ENCODE assay signal across 16 cellular contexts in genomic region chr10:96541921-96542320, GRCh38. TPM values are rescaled to one million over a fixed set of nuclear protein-coding genes. Genes with fewer than 3 reads are reported as not detected.
DNase-seq lines count a peak whose midpoint lies in the region; ATAC-seq and TF ChIP-seq lines count a peak whose summit lies in the region.
"Had no signal": no experiment of that assay in that cellular context is flagged by ENCODE, and none has a peak within 500 bp of the region (broad histone marks: within the 10 kb centered on the region; RNA-seq: fewer than 3 reads in every experiment).

No MANE protein-coding gene starts in this region.

- ATAC-seq in activated CD8-positive, alpha-beta T cell treated with anti-CD3 and anti-CD28 coated beads, Interleukin-2, amount 10 ng/mL, durations not matched to agents 7 days and 5 days = no peak
- no peak for ATAC-seq in activated CD8-positive, alpha-beta T cell treated with anti-CD3 and anti-CD28 coated beads for 36 hours
- no peak for ATAC-seq in stimulated activated memory B cell treated with anti-CD40 and anti-IgM and Interleukin-4, amounts not matched to agents 10 μg/mL and 1 μg/mL and 100 μg/mL, for 72 hours
- no peak for ATAC-seq in GM18873 (IDR thresholded peaks at IDR 0.05; ENCODE audit: low FRiP score, unreplicated experiment)
- ATAC-seq in GM18870 (IDR thresholded peaks at IDR 0.05; ENCODE audit: unreplicated experiment) = no peak
- ATAC-seq in GM21825 (IDR thresholded peaks at IDR 0.05; ENCODE audit: unreplicated experiment) = no peak
- ATAC-seq: K562, Panc1, Right ventricle myocardium inferior had no signal

- H3K4me3 Mint-ChIP-seq in activated CD8-positive, alpha-beta T cell treated with anti-CD3 and anti-CD28 coated beads, Interleukin-2, amount 10 ng/mL, durations not matched to agents 7 days and 5 days = no peak overlapping the region
- H3K4me3 Mint-ChIP-seq in activated CD8-positive, alpha-beta T cell treated with anti-CD3 and anti-CD28 coated beads for 36 hours = no peak overlapping the region
- no peak overlapping the region for H3K4me3 Mint-ChIP-seq in stimulated activated memory B cell treated with anti-CD40 and anti-IgM and Interleukin-4, amounts not matched to agents 10 μg/mL and 1 μg/mL and 100 μg/mL, for 72 hours

- H3K27ac Mint-ChIP-seq in activated CD8-positive, alpha-beta T cell treated with anti-CD3 and anti-CD28 coated beads, Interleukin-2, amount 10 ng/mL, durations not matched to agents 7 days and 5 days = peak overlapping the region; percentile 50
- H3K27ac Mint-ChIP-seq in activated CD8-positive, alpha-beta T cell treated with anti-CD3 and anti-CD28 coated beads for 36 hours = no peak overlapping the region
- peak overlapping the region; percentile 21 for H3K27ac Mint-ChIP-seq in stimulated activated memory B cell treated with anti-CD40 and anti-IgM and Interleukin-4, amounts not matched to agents 10 μg/mL and 1 μg/mL and 100 μg/mL, for 72 hours

- no peak for DNase-seq in activated CD8-positive, alpha-beta T cell treated with anti-CD3 and anti-CD28 coated beads, Interleukin-2, amount 10 ng/mL, durations not matched to agents 7 days and 5 days
- no peak for DNase-seq in activated CD8-positive, alpha-beta T cell treated with anti-CD3 and anti-CD28 coated beads for 36 hours
- peak; percentile 55 for DNase-seq in fibroblast of villous mesenchyme (ENCODE audit: low read depth)
- DNase-seq: C1 segment of cervical spinal cord, GM23248, NCI-H1048 had no signal

- POLR2A ChIA-PET in activated CD8-positive, alpha-beta T cell treated with anti-CD3 and anti-CD28 coated beads, Interleukin-2, amount 10 ng/mL, durations not matched to agents 7 days and 5 days (lab: Charles Lee) = no interaction called here
- POLR2A ChIA-PET in activated CD8-positive, alpha-beta T cell treated with anti-CD3 and anti-CD28 coated beads for 36 hours (lab: Charles Lee) = no interaction called here

- CTCF ChIA-PET in activated CD8-positive, alpha-beta T cell treated with anti-CD3 and anti-CD28 coated beads, Interleukin-2, amount 10 ng/mL, durations not matched to agents 7 days and 5 days (lab: Charles Lee) = interaction anchor here (1.8 kb wide), 1 partner anchor 43 kb away, joined by 5 read pairs; no protein-coding TSS in a partner anchor
- CTCF ChIA-PET in activated CD8-positive, alpha-beta T cell treated with anti-CD3 and anti-CD28 coated beads for 36 hours (lab: Charles Lee) = no interaction called here

- H3K27me3 Mint-ChIP-seq in activated CD8-positive, alpha-beta T cell treated with anti-CD3 and anti-CD28 coated beads, Interleukin-2, amount 10 ng/mL, durations not matched to agents 7 days and 5 days (ENCODE audit: low read depth) = no peaks in the 10 kb centered on the region
- no peaks in the 10 kb centered on the region for H3K27me3 Mint-ChIP-seq in activated CD8-positive, alpha-beta T cell treated with anti-CD3 and anti-CD28 coated beads for 36 hours
- no peaks in the 10 kb centered on the region for H3K27me3 Mint-ChIP-seq in stimulated activated memory B cell treated with anti-CD40 and anti-IgM and Interleukin-4, amounts not matched to agents 10 μg/mL and 1 μg/mL and 100 μg/mL, for 72 hours

- peak overlapping the region; percentile 83 for H3K27ac ChIP-seq in VCaP
- H3K27ac ChIP-seq: 22Rv1, GM23248, HL-60 had no signal

- intact Hi-C loops in activated CD8-positive, alpha-beta T cell treated with anti-CD3 and anti-CD28 coated beads for 36 hours (cut with micrococcal nuclease) = no loop called here

- H3K4me1 Mint-ChIP-seq in activated CD8-positive, alpha-beta T cell treated with anti-CD3 and anti-CD28 coated beads, Interleukin-2, amount 10 ng/mL, durations not matched to agents 7 days and 5 days (ENCODE audit: low read depth) = peaks cover 4% of the 10 kb centered on the region
- no peaks in the 10 kb centered on the region for H3K4me1 Mint-ChIP-seq in activated CD8-positive, alpha-beta T cell treated with anti-CD3 and anti-CD28 coated beads for 36 hours (ENCODE audit: low read depth)
- peaks cover 9% of the 10 kb centered on the region for H3K4me1 Mint-ChIP-seq in stimulated activated memory B cell treated with anti-CD40 and anti-IgM and Interleukin-4, amounts not matched to agents 10 μg/mL and 1 μg/mL and 100 μg/mL, for 72 hours

- no peak overlapping the region for H3K4me3 ChIP-seq in fibroblast of villous mesenchyme (ENCODE audit: low read depth, low read length)
- H3K4me3 ChIP-seq: GM23248, K562 had no signal

- TF ChIP-seq CTCF in activated CD8-positive, alpha-beta T cell treated with anti-CD3 and anti-CD28 coated beads for 36 hours (IDR thresholded peaks at IDR 0.05) = no peak
- TF ChIP-seq CTCF in VCaP (conservative IDR thresholded peaks at IDR 0.05) (no peak), fibroblast of villous mesenchyme (IDR thresholded peaks at IDR 0.05; ENCODE audit: insufficient read depth, low read depth, low read length) (no peak)

- no peaks in the 10 kb centered on the region for H3K9me3 Mint-ChIP-seq in activated CD8-positive, alpha-beta T cell treated with anti-CD3 and anti-CD28 coated beads, Interleukin-2, amount 10 ng/mL, durations not matched to agents 7 days and 5 days (ENCODE audit: insufficient read depth)
- H3K9me3 Mint-ChIP-seq in activated CD8-positive, alpha-beta T cell treated with anti-CD3 and anti-CD28 coated beads for 36 hours = no peaks in the 10 kb centered on the region
- H3K9me3 Mint-ChIP-seq in stimulated activated memory B cell treated with anti-CD40 and anti-IgM and Interleukin-4, amounts not matched to agents 10 μg/mL and 1 μg/mL and 100 μg/mL, for 72 hours = no peaks in the 10 kb centered on the region

- H3K36me3 Mint-ChIP-seq in activated CD8-positive, alpha-beta T cell treated with anti-CD3 and anti-CD28 coated beads, Interleukin-2, amount 10 ng/mL, durations not matched to agents 7 days and 5 days (ENCODE audit: low read depth) = peaks cover 53% of the 10 kb centered on the region
- H3K36me3 Mint-ChIP-seq in activated CD8-positive, alpha-beta T cell treated with anti-CD3 and anti-CD28 coated beads for 36 hours (ENCODE audit: low read depth) = peaks cover 55% of the 10 kb centered on the region
- H3K36me3 Mint-ChIP-seq in stimulated activated memory B cell treated with anti-CD40 and anti-IgM and Interleukin-4, amounts not matched to agents 10 μg/mL and 1 μg/mL and 100 μg/mL, for 72 hours = peaks cover 65% of the 10 kb centered on the region

RNA-seq across cellular contexts. Expression of gene TLL2, which starts 28.2 kb away (rescaled TPM):
- total RNA-seq in activated CD8-positive, alpha-beta T cell treated with anti-CD3 and anti-CD28 coated beads, Interleukin-2, amount 10 ng/mL, durations not matched to agents 7 days and 5 days = under 1 TPM in 1 of 2 experiments, not detected in 1; 0.13 TPM
- under 1 TPM; 0.09 to 0.18 TPM for total RNA-seq in activated CD8-positive, alpha-beta T cell treated with anti-CD3 and anti-CD28 coated beads for 36 hours
- under 0.01 TPM in 1 of 2 replicates, not detected in the other for total RNA-seq in fibroblast of villous mesenchyme

RNA-seq across cellular contexts. Expression of gene TM9SF3, which starts 44.9 kb away (rescaled TPM):
- 10 to 100 TPM; 73.1 to 75.4 TPM for total RNA-seq in activated CD8-positive, alpha-beta T cell treated with anti-CD3 and anti-CD28 coated beads, Interleukin-2, amount 10 ng/mL, durations not matched to agents 7 days and 5 days
- total RNA-seq in activated CD8-positive, alpha-beta T cell treated with anti-CD3 and anti-CD28 coated beads for 36 hours = 10 to 100 TPM; 66.4 to 71.1 TPM
- 92.1 and 147 TPM in 2 replicates for total RNA-seq in fibroblast of villous mesenchyme
